Comparison of ENCODE assay signal across 22 cellular contexts in the genomic region with DNA sequence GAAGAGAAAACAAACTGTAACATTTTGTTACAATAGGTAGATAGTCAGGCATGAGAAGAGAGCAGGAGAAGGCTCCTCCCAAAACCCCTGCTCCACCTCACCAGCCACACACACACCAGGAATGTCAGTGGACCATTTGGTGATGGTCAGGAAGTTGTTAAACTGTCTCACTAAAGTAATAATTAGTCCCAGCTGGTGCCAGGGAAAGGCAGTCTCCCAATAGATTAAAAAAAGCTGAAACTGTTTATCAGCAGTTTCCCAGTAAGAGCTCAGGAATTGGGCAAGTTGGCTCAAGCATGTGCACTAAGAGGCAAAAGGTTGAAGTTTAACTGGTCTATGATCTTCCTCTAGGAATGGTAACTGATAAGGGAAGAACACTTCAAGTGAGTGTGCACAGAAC.
DNase-seq lines count a peak whose midpoint lies in the region; ATAC-seq and TF ChIP-seq lines count a peak whose summit lies in the region.
"Had no signal": no experiment of that assay in that cellular context is flagged by ENCODE, and none has a peak within 500 bp of the region (broad histone marks: within the 10 kb centered on the region; RNA-seq: fewer than 3 reads in every experiment).

No MANE protein-coding gene starts in this region.

- H3K4me3 ChIP-seq in Caco-2 (ENCODE audit: low read depth, low read length) (no peak overlapping the region), fibroblast of the aortic adventitia (ENCODE audit: low read depth, low read length) (no peak overlapping the region)
- H3K4me3 ChIP-seq: ovary, right lobe of liver had no signal

- peak overlapping the region; percentile 33 for H3K4me3 Mint-ChIP-seq in Caco-2 (ENCODE audit: unreplicated experiment)
- no peak overlapping the region for H3K4me3 Mint-ChIP-seq in osteocyte (ENCODE audit: unreplicated experiment)
- H3K4me3 Mint-ChIP-seq in glutamatergic neuron (ENCODE audit: unreplicated experiment): no peak overlapping the region
- no peak overlapping the region for H3K4me3 Mint-ChIP-seq in stimulated activated effector memory CD8-positive, alpha-beta T cell treated with anti-CD3 and anti-CD28 coated beads, Interleukin-12 subunit alpha, Interleukin-12 subunit beta, amount 100 ng/mL, for 72 hours
- H3K4me3 Mint-ChIP-seq: activated CD4-positive, alpha-beta T cell treated with anti-CD3 and anti-CD28 coated beads, Interleukin-2, amount 10 ng/mL, durations not matched to agents 7 days and 5 days; activated naive CD8-positive, alpha-beta T cell treated with anti-CD3 and anti-CD28 coated beads, Interleukin-2, amount 50 U/mL, for 24 hours; CD4-positive, alpha-beta memory T cell; memory B cell; naive thymus-derived CD8-positive, alpha-beta T cell had no signal

- no TSS peak for BruUV-seq in Caco-2 (replicated peaks; lab: Mats Ljungman, UMichigan)

- POLR2A ChIA-PET in Caco-2 (lab: Charles Lee): no interaction called here

- H3K36me3 Mint-ChIP-seq in Caco-2 (ENCODE audit: insufficient read depth, unreplicated experiment) (peaks cover 6% of the 10 kb centered on the region), osteocyte (ENCODE audit: unreplicated experiment) (peaks cover 5% of the 10 kb centered on the region), glutamatergic neuron (ENCODE audit: unreplicated experiment) (peaks cover 5% of the 10 kb centered on the region)
- no peaks in the 10 kb centered on the region for H3K36me3 Mint-ChIP-seq in stimulated activated effector memory CD8-positive, alpha-beta T cell treated with anti-CD3 and anti-CD28 coated beads, Interleukin-12 subunit alpha, Interleukin-12 subunit beta, amount 100 ng/mL, for 72 hours
- H3K36me3 Mint-ChIP-seq: CD4-positive, alpha-beta memory T cell had no signal

- H3K9me3 ChIP-seq in Caco-2: no peaks in the 10 kb centered on the region
- H3K9me3 ChIP-seq: ovary, right lobe of liver had no signal

- ATAC-seq in HG02852 (IDR thresholded peaks at IDR 0.05; ENCODE audit: unreplicated experiment) (no peak), GM21367 (IDR thresholded peaks at IDR 0.05; ENCODE audit: unreplicated experiment) (no peak)
- ATAC-seq in stimulated activated effector memory CD8-positive, alpha-beta T cell treated with anti-CD3 and anti-CD28 coated beads, Interleukin-12 subunit alpha, Interleukin-12 subunit beta, amount 100 ng/mL, for 72 hours: no peak
- ATAC-seq: activated naive CD8-positive, alpha-beta T cell treated with anti-CD3 and anti-CD28 coated beads, Interleukin-2, amount 50 U/mL, for 24 hours; naive thymus-derived CD8-positive, alpha-beta T cell; right lobe of liver had no signal

- H3K27ac Mint-ChIP-seq in Caco-2 (ENCODE audit: unreplicated experiment) (no peak overlapping the region), osteocyte (ENCODE audit: unreplicated experiment) (peak overlapping the region; percentile 12), glutamatergic neuron (ENCODE audit: unreplicated experiment) (no peak overlapping the region)
- no peak overlapping the region for H3K27ac Mint-ChIP-seq in stimulated activated effector memory CD8-positive, alpha-beta T cell treated with anti-CD3 and anti-CD28 coated beads, Interleukin-12 subunit alpha, Interleukin-12 subunit beta, amount 100 ng/mL, for 72 hours
- H3K27ac Mint-ChIP-seq: activated CD4-positive, alpha-beta T cell treated with anti-CD3 and anti-CD28 coated beads, Interleukin-2, amount 10 ng/mL, durations not matched to agents 7 days and 5 days; activated naive CD8-positive, alpha-beta T cell treated with anti-CD3 and anti-CD28 coated beads, Interleukin-2, amount 50 U/mL, for 24 hours; activated T-helper 2 cell treated with anti-CD3 and anti-CD28 coated beads, Interferon-gamma antibody, Interleukin-2, Interleukin-4, amounts not matched to agents 10 μg/mL and 5 μg/mL and 100 μg/mL, durations not matched to agents 14 hours and 24 hours and 36 hours; CD4-positive, alpha-beta memory T cell; memory B cell; naive thymus-derived CD8-positive, alpha-beta T cell had no signal

- no peaks in the 10 kb centered on the region for H3K36me3 ChIP-seq in Caco-2 (ENCODE audit: control insufficient read depth, insufficient read depth, low read length)
- H3K36me3 ChIP-seq: ovary, right lobe of liver had no signal

- no peaks in the 10 kb centered on the region for H3K27me3 Mint-ChIP-seq in Caco-2 (ENCODE audit: insufficient read depth, unreplicated experiment)
- H3K27me3 Mint-ChIP-seq in osteocyte (ENCODE audit: unreplicated experiment): no peaks in the 10 kb centered on the region
- H3K27me3 Mint-ChIP-seq in glutamatergic neuron (ENCODE audit: unreplicated experiment): no peaks in the 10 kb centered on the region
- H3K27me3 Mint-ChIP-seq: activated CD4-positive, alpha-beta T cell treated with anti-CD3 and anti-CD28 coated beads, Interleukin-2, amount 10 ng/mL, durations not matched to agents 7 days and 5 days; activated naive CD8-positive, alpha-beta T cell treated with anti-CD3 and anti-CD28 coated beads, Interleukin-2, amount 50 U/mL, for 24 hours; CD4-positive, alpha-beta memory T cell; memory B cell had no signal

- peaks cover 12% of the 10 kb centered on the region for H3K4me1 Mint-ChIP-seq in Caco-2 (ENCODE audit: low read depth, unreplicated experiment)
- H3K4me1 Mint-ChIP-seq in osteocyte (ENCODE audit: unreplicated experiment): peaks cover 6% of the 10 kb centered on the region
- H3K4me1 Mint-ChIP-seq in glutamatergic neuron (ENCODE audit: low read depth, unreplicated experiment): no peaks in the 10 kb centered on the region
- no peaks in the 10 kb centered on the region for H3K4me1 Mint-ChIP-seq in stimulated activated effector memory CD8-positive, alpha-beta T cell treated with anti-CD3 and anti-CD28 coated beads, Interleukin-12 subunit alpha, Interleukin-12 subunit beta, amount 100 ng/mL, for 72 hours
- H3K4me1 Mint-ChIP-seq: activated CD4-positive, alpha-beta T cell treated with anti-CD3 and anti-CD28 coated beads, Interleukin-2, amount 10 ng/mL, durations not matched to agents 7 days and 5 days; activated naive CD8-positive, alpha-beta T cell treated with anti-CD3 and anti-CD28 coated beads, Interleukin-2, amount 50 U/mL, for 24 hours; CD4-positive, alpha-beta memory T cell; memory B cell; naive thymus-derived CD8-positive, alpha-beta T cell had no signal

- intact Hi-C loops in Caco-2 (cut with micrococcal nuclease; ENCODE audit: unreplicated experiment): loop anchor here (1.0 kb wide), 1 partner anchor 21 kb away; no protein-coding TSS in a partner anchor

- TF ChIP-seq CTCF in Caco-2 (IDR thresholded peaks at IDR 0.05; ENCODE audit: insufficient read depth in 1 of 2, low read depth in 1 of 2, low read length in 1 of 2, severe bottlenecking in 1 of 2, unreplicated experiment in 1 of 2): no peak
- TF ChIP-seq CTCF in fibroblast of the aortic adventitia (IDR thresholded peaks at IDR 0.05; ENCODE audit: insufficient read depth, low read length): no peak
- TF ChIP-seq CTCF in osteocyte (IDR thresholded peaks at IDR 0.05): no peak
- TF ChIP-seq CTCF in glutamatergic neuron (IDR thresholded peaks at IDR 0.05; ENCODE audit: partially characterized antibody, unreplicated experiment): no peak

- H3K27me3 ChIP-seq in Caco-2 (replicated peaks; ENCODE audit: control insufficient read depth, insufficient read depth, low read length): no peaks in the 10 kb centered on the region
- H3K27me3 ChIP-seq: ovary, right lobe of liver had no signal

- DNase-seq in Caco-2 (peak; percentile 9 to 70), M059J (ENCODE audit: low read depth) (peak; percentile 29), fibroblast of the aortic adventitia (ENCODE audit: low read depth) (peak; percentile 27), osteocyte (ENCODE audit: extremely low spot score, unreplicated experiment) (no peak), glutamatergic neuron (no peak)
- DNase-seq in stimulated activated effector memory CD8-positive, alpha-beta T cell treated with anti-CD3 and anti-CD28 coated beads, Interleukin-12 subunit alpha, Interleukin-12 subunit beta, amount 100 ng/mL, for 72 hours (ENCODE audit: low spot score in 2 of 2): no peak
- DNase-seq: activated CD4-positive, alpha-beta T cell treated with anti-CD3 and anti-CD28 coated beads, Interleukin-2, amount 10 ng/mL, durations not matched to agents 7 days and 5 days; activated CD8-positive, alpha-beta memory T cell treated with anti-CD3 and anti-CD28 coated beads, Interleukin-2, amount 50 U/mL, for 4 hours; activated naive CD8-positive, alpha-beta T cell treated with anti-CD3 and anti-CD28 coated beads, Interleukin-2, amount 50 U/mL, for 24 hours; CD4-positive, alpha-beta memory T cell; cortex of kidney; KG1; naive thymus-derived CD8-positive, alpha-beta T cell; NCI-H1694 treated with DMSO at 0.1 percent for 48 hours; NCI-H82; ovary; right lobe of liver; SIG-M5 had no signal

- peaks cover 24% of the 10 kb centered on the region for H3K9me3 Mint-ChIP-seq in Caco-2 (ENCODE audit: unreplicated experiment)
- H3K9me3 Mint-ChIP-seq in osteocyte (ENCODE audit: unreplicated experiment): peaks cover 28% of the 10 kb centered on the region
- H3K9me3 Mint-ChIP-seq in glutamatergic neuron (ENCODE audit: unreplicated experiment): no peaks in the 10 kb centered on the region
- H3K9me3 Mint-ChIP-seq in stimulated activated effector memory CD8-positive, alpha-beta T cell treated with anti-CD3 and anti-CD28 coated beads, Interleukin-12 subunit alpha, Interleukin-12 subunit beta, amount 100 ng/mL, for 72 hours: peaks cover 25% of the 10 kb centered on the region
- H3K9me3 Mint-ChIP-seq: activated CD4-positive, alpha-beta T cell treated with anti-CD3 and anti-CD28 coated beads, Interleukin-2, amount 10 ng/mL, durations not matched to agents 7 days and 5 days had no signal

- CTCF ChIA-PET in Caco-2 (lab: Charles Lee): no interaction called here

- H3K4me1 ChIP-seq in Caco-2: peaks cover 27% of the 10 kb centered on the region
- H3K4me1 ChIP-seq: right lobe of liver had no signal

Comparison
In these comparisons a context has a peak if more than half of its experiments do, and no peak if none do; other contexts are left out.
1. DNase-seq: peak in Caco-2 (2 of 2), M059J (single experiment) and fibroblast of the aortic adventitia (single experiment); none in osteocyte (single experiment), glutamatergic neuron (single experiment) and stimulated activated effector memory CD8-positive, alpha-beta T cell treated with anti-CD3 and anti-CD28 coated beads, Interleukin-12 subunit alpha, Interleukin-12 subunit beta, amount 100 ng/mL, for 72 hours (0 of 2).